In genomic region chr9:106286249-106286648, GRCh38 we compare ENCODE assay signal across 11 cellular contexts.
DNase-seq lines count a peak whose midpoint lies in the region; ATAC-seq and TF ChIP-seq lines count a peak whose summit lies in the region.
"Had no signal": no experiment of that assay in that cellular context is flagged by ENCODE, and none has a peak within 500 bp of the region (broad histone marks: within the 10 kb centered on the region; RNA-seq: fewer than 3 reads in every experiment).

No MANE protein-coding gene starts in this region.

- no peak for TF ChIP-seq POLR2A in ovary (IDR thresholded peaks at IDR 0.05)

- POLR2A ChIA-PET in CD4-positive, alpha-beta memory T cell (lab: Charles Lee; ENCODE audit: partially characterized antibody), result no interaction called here

- intact Hi-C loops in ovary (cut with DNase I), result no loop called here
- intact Hi-C loops in CD4-positive, alpha-beta memory T cell (cut with micrococcal nuclease), result no loop called here

- H3K4me1 Mint-ChIP-seq in CD4-positive, alpha-beta memory T cell, result no peaks in the 10 kb centered on the region

- H3K27ac ChIP-seq in RWPE2 (ENCODE audit: poor library complexity, severe bottlenecking) (no peak overlapping the region), ovary (no peak overlapping the region)
- H3K27ac ChIP-seq in CD4-positive, alpha-beta memory T cell (ENCODE audit: low read depth, low read length), result no peak overlapping the region
- H3K27ac ChIP-seq: SK-N-MC had no signal

- no peak overlapping the region for H3K4me3 Mint-ChIP-seq in CD4-positive, alpha-beta memory T cell

- DNase-seq in AG09319 (ENCODE audit: extremely low read depth, low read depth) (no peak), HAP-1 (ENCODE audit: low spot score in 2 of 2) (peak; percentile 64 to 68), RWPE2 (ENCODE audit: low spot score) (no peak), iPS-NIHi7 (ENCODE audit: extremely low spot score) (peak; percentile 85), ovary (no peak)
- DNase-seq in CD4-positive, alpha-beta memory T cell, result no peak
- DNase-seq: activated naive CD4-positive, alpha-beta T cell treated with anti-CD3 and anti-CD28 coated beads, Interleukin-2, amount 50 U/mL, for 16 hours; GF-D8 had no signal

- H3K9me3 Mint-ChIP-seq in CD4-positive, alpha-beta memory T cell, result peaks cover 2 to 43% (median 16%) of the 10 kb centered on the region in 8 donors

- peaks cover 25% of the 10 kb centered on the region for H3K4me1 ChIP-seq in HAP-1
- H3K4me1 ChIP-seq in RWPE2 (ENCODE audit: insufficient read depth, poor library complexity, severe bottlenecking), result peaks cover 2% of the 10 kb centered on the region
- H3K4me1 ChIP-seq in ovary (ENCODE audit: insufficient read depth), result no peaks in the 10 kb centered on the region
- no peaks in the 10 kb centered on the region for H3K4me1 ChIP-seq in CD4-positive, alpha-beta memory T cell (ENCODE audit: insufficient read depth, low read length)

- CTCF ChIA-PET in CD4-positive, alpha-beta memory T cell (lab: Charles Lee; ENCODE audit: partially characterized antibody), result no interaction called here

- H3K36me3 ChIP-seq in HAP-1 (replicated peaks) (no peaks in the 10 kb centered on the region), RWPE2 (ENCODE audit: low read depth) (no peaks in the 10 kb centered on the region), ovary (no peaks in the 10 kb centered on the region)
- no peaks in the 10 kb centered on the region for H3K36me3 ChIP-seq in CD4-positive, alpha-beta memory T cell (ENCODE audit: insufficient read depth, low read length)

- no peaks in the 10 kb centered on the region for H3K36me3 Mint-ChIP-seq in CD4-positive, alpha-beta memory T cell

- ATAC-seq in RWPE2 (ENCODE audit: low read depth) (no peak), GM18502 (IDR thresholded peaks at IDR 0.05; ENCODE audit: poor library complexity, unreplicated experiment) (no peak), GM18511 (IDR thresholded peaks at IDR 0.05; ENCODE audit: unreplicated experiment) (no peak)

- TF ChIP-seq EP300 in ovary (IDR thresholded peaks at IDR 0.05), result no peak

- H3K4me3 ChIP-seq in HAP-1 (no peak overlapping the region), RWPE2 (ENCODE audit: severe bottlenecking) (no peak overlapping the region), ovary (no peak overlapping the region)
- H3K4me3 ChIP-seq in CD4-positive, alpha-beta memory T cell (ENCODE audit: low read length in 2 of 2), result no peak overlapping the region

- H3K27me3 ChIP-seq in HAP-1 (ENCODE audit: low read depth) (no peaks in the 10 kb centered on the region), RWPE2 (ENCODE audit: insufficient read depth, poor library complexity, severe bottlenecking) (no peaks in the 10 kb centered on the region), ovary (no peaks in the 10 kb centered on the region)
- no peaks in the 10 kb centered on the region for H3K27me3 ChIP-seq in CD4-positive, alpha-beta memory T cell (ENCODE audit: insufficient read depth, low read length)

- no peak overlapping the region for H3K27ac Mint-ChIP-seq in CD4-positive, alpha-beta memory T cell

- in situ Hi-C loops in HAP-1 (cut with MboI; ENCODE audit: low sequenced_read_pairs), result no loop called here

- H3K9me3 ChIP-seq in HAP-1 (no peaks in the 10 kb centered on the region), RWPE2 (ENCODE audit: severe bottlenecking) (no peaks in the 10 kb centered on the region), ovary (no peaks in the 10 kb centered on the region)
- H3K9me3 ChIP-seq in CD4-positive, alpha-beta memory T cell (ENCODE audit: control insufficient read depth in 1 of 2, low read length in 2 of 2), result no peaks in the 10 kb centered on the region

- TF ChIP-seq CTCF in AG09319 (IDR thresholded peaks at IDR 0.05; ENCODE audit: low read depth, low read length) (peak; percentile 10), RWPE2 (IDR thresholded peaks at IDR 0.05; ENCODE audit: poor library complexity, severe bottlenecking) (peak; percentile 38), ovary (IDR thresholded peaks at IDR 0.05) (no peak)

- no peaks in the 10 kb centered on the region for H3K27me3 Mint-ChIP-seq in CD4-positive, alpha-beta memory T cell

Comparison
In these comparisons a context has a peak if more than half of its experiments do, and no peak if none do; other contexts are left out.
1. DNase-seq: peak in HAP-1 (2 of 2) and iPS-NIHi7 (single experiment); none in AG09319 (single experiment), RWPE2 (single experiment), ovary (0 of 5) and CD4-positive, alpha-beta memory T cell (0 of 5).
2. CTCF ChIP-seq: peak in AG09319 (single experiment) and RWPE2 (single experiment); none in ovary (0 of 3).